Comparison of ENCODE assay signal across 8 cellular contexts in the genomic region with DNA sequence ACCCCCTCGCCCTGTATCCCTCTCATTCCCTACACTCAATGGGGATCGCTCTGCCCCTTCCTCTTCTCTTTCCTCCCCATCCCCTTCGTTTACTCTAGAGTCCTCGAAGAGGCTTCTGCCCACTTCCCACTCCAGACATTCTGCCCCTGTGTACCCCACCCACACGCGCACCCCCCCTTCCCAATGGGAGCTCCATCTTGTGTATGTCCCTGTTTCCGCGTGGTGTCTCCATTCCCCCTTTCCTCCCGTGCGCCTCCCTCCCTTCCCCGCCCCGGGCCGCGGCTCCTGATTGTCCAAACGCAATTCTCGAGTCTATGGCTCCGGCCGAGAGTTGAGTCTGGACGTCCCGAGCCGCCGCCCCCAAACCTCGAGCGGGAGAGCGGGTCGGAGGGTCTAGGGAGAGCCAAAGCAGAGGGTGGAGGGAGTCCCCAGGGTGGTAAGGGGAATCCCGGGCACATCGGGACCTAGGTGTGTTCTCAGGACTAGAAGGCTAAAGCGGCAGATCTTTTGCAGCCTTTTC. TPM values are rescaled to one million over a fixed set of nuclear protein-coding genes. Genes with fewer than 3 reads are reported as not detected.
DNase-seq lines count a peak whose midpoint lies in the region; ATAC-seq and TF ChIP-seq lines count a peak whose summit lies in the region.

No MANE protein-coding gene starts in this region.

- H3K27ac ChIP-seq in foreskin keratinocyte = peak overlapping the region; percentile 81
- peak overlapping the region; percentile 79 for H3K27ac ChIP-seq in neuronal stem cell (replicated peaks; ENCODE audit: low read length)

- H3K9me3 ChIP-seq in neuronal stem cell (replicated peaks in 1 of 2; ENCODE audit: control insufficient read depth in 2 of 2, insufficient read depth in 1 of 2, low read depth in 1 of 2, low read length in 2 of 2) = no peaks in the 10 kb centered on the region

- no CpG with 5 or more reads among the region's 29 CpGs for WGBS in neuronal stem cell (ENCODE audit: extremely low coverage in 2 of 2, insufficient read length in 2 of 2, insufficient replicate concordance in 1 of 2), 2 donors

- ATAC-seq in foreskin keratinocyte = no peak
- no peak for ATAC-seq in HG03045 (IDR thresholded peaks at IDR 0.05; ENCODE audit: unreplicated experiment)
- ATAC-seq in GM21515 (IDR thresholded peaks at IDR 0.05; ENCODE audit: unreplicated experiment) = no peak

- H3K4me1 ChIP-seq in foreskin keratinocyte (peaks cover 22% of the 10 kb centered on the region), neuronal stem cell (ENCODE audit: control insufficient read depth in 2 of 2, insufficient read depth in 1 of 2, low read depth in 1 of 2, low read length in 2 of 2) (peaks cover 26 to 46% of the 10 kb centered on the region in 2 donors)

- peak overlapping the region; percentile 84 for H3K27ac Mint-ChIP-seq in activated CD4-positive, alpha-beta memory T cell treated with anti-CD3 and anti-CD28 coated beads for 36 hours

- DNase-seq in AG08396 (ENCODE audit: low spot score) = peak; percentile 73
- peak; percentile 55 for DNase-seq in HCEC 1CT
- DNase-seq in activated CD4-positive, alpha-beta memory T cell treated with anti-CD3 and anti-CD28 coated beads for 36 hours = peak; percentile 30
- peak in 1 of 2 donors; percentile 22 for DNase-seq in foreskin keratinocyte
- DNase-seq in neuronal stem cell (ENCODE audit: low spot score) = no peak
- no peak for DNase-seq in SHP77 (lab: John Stamatoyannopoulos, UW)

- POLR2A ChIA-PET in activated CD4-positive, alpha-beta memory T cell treated with anti-CD3 and anti-CD28 coated beads for 36 hours (lab: Charles Lee) = interaction anchor here (1.3 to 2.0 kb wide), 3 partner anchors 8 to 41 kb away, joined by 5 to 9 read pairs (median 8); no protein-coding TSS in a partner anchor

- H3K27me3 Mint-ChIP-seq in activated CD4-positive, alpha-beta memory T cell treated with anti-CD3 and anti-CD28 coated beads for 36 hours = peaks cover 3% of the 10 kb centered on the region

- peak overlapping the region; percentile 94 for H2AK5ac ChIP-seq in neuronal stem cell (ENCODE audit: low read depth, low read length)

- peak overlapping the region; percentile 80 for H3K4ac ChIP-seq in neuronal stem cell (ENCODE audit: low read length)

- TF ChIP-seq CTCF in foreskin keratinocyte (conservative IDR thresholded peaks at IDR 0.05) = no peak

- H3K9ac ChIP-seq in neuronal stem cell (ENCODE audit: low read depth, low read length, poor library complexity) = peak overlapping the region; percentile 94

- H3K4me2 ChIP-seq in neuronal stem cell (ENCODE audit: insufficient read depth, low read length, poor library complexity, severe bottlenecking) = peak overlapping the region; percentile 84

- peaks cover 44% of the 10 kb centered on the region for H3K36me3 Mint-ChIP-seq in activated CD4-positive, alpha-beta memory T cell treated with anti-CD3 and anti-CD28 coated beads for 36 hours

- peak overlapping the region; percentile 88 for H3K4me3 Mint-ChIP-seq in activated CD4-positive, alpha-beta memory T cell treated with anti-CD3 and anti-CD28 coated beads for 36 hours

- H3K4me1 Mint-ChIP-seq in activated CD4-positive, alpha-beta memory T cell treated with anti-CD3 and anti-CD28 coated beads for 36 hours (ENCODE audit: low read depth) = peaks cover 57% of the 10 kb centered on the region

- H2AFZ ChIP-seq in neuronal stem cell (ENCODE audit: low read length) = no peak overlapping the region

- peak overlapping the region; percentile 82 for H4K91ac ChIP-seq in neuronal stem cell (ENCODE audit: low read depth, low read length, poor library complexity)

- peak overlapping the region; percentile 99 for H3K18ac ChIP-seq in neuronal stem cell (ENCODE audit: low read length)

- H3K36me3 ChIP-seq in neuronal stem cell (replicated peaks in 1 of 2; ENCODE audit: control insufficient read depth in 2 of 2, insufficient read depth in 2 of 2, low read length in 2 of 2) = peaks cover 28 to 54% of the 10 kb centered on the region in 2 donors

- H3K4me3 ChIP-seq in neuronal stem cell (ENCODE audit: low read length in 2 of 2) = peak overlapping the region; percentile 80 to 98

- no peaks in the 10 kb centered on the region for H3K9me3 Mint-ChIP-seq in activated CD4-positive, alpha-beta memory T cell treated with anti-CD3 and anti-CD28 coated beads for 36 hours

- H2BK5ac ChIP-seq in neuronal stem cell (ENCODE audit: low read length) = peak overlapping the region; percentile 95

- H3K27me3 ChIP-seq in foreskin keratinocyte (no peaks in the 10 kb centered on the region), neuronal stem cell (ENCODE audit: control insufficient read depth in 3 of 3, insufficient read depth in 3 of 3, low read depth in 1 of 3, low read length in 3 of 3) (no peaks in the 10 kb centered on the region)

- peak overlapping the region; percentile 93 for H2BK15ac ChIP-seq in neuronal stem cell (ENCODE audit: low read length)

- CTCF ChIA-PET in activated CD4-positive, alpha-beta memory T cell treated with anti-CD3 and anti-CD28 coated beads for 36 hours (lab: Charles Lee) = interaction anchor here (1.3 to 2.9 kb wide), 5 partner anchors 9 to 223 kb away, joined by 4 to 21 read pairs (median 5); partner anchors contain the start of gene RGL2

- peak overlapping the region; percentile 99 for H3K23ac ChIP-seq in neuronal stem cell (ENCODE audit: low read depth, low read length, poor library complexity)

- peak overlapping the region; percentile 93 for H2BK120ac ChIP-seq in neuronal stem cell (ENCODE audit: low read depth, low read length)

- H4K8ac ChIP-seq in neuronal stem cell (ENCODE audit: low read depth, low read length) = no peak overlapping the region

- peaks cover 4% of the 10 kb centered on the region for H3K79me1 ChIP-seq in neuronal stem cell (ENCODE audit: low read depth, low read length)

- intact Hi-C loops in activated CD4-positive, alpha-beta memory T cell treated with anti-CD3 and anti-CD28 coated beads for 36 hours (cut with micrococcal nuclease) = loop anchor here (5.0 kb wide), 1 partner anchor 365 kb away; the partner anchor contains the start of gene PSMB8

- peak overlapping the region; percentile 95 for H2BK12ac ChIP-seq in neuronal stem cell (ENCODE audit: low read length)

- peak overlapping the region; percentile 86 for H3K14ac ChIP-seq in neuronal stem cell (ENCODE audit: low read length)

RNA-seq across cellular contexts. Expression of gene RING1, which starts 0.7 kb away (rescaled TPM):
- 10 to 100 TPM; 25.4 to 28.4 TPM for total RNA-seq in activated CD4-positive, alpha-beta memory T cell treated with anti-CD3 and anti-CD28 coated beads for 36 hours
- 35.3 and 37.1 TPM in 2 replicates for total RNA-seq in foreskin keratinocyte
- polyA plus RNA-seq in foreskin keratinocyte = 47.6 and 48.9 TPM in 2 replicates
- 47.3 TPM for polyA plus RNA-seq in neuronal stem cell (2013, experiment 1 of 2)
- 47.9 TPM for polyA plus RNA-seq in neuronal stem cell (2013, experiment 2 of 2)

RNA-seq across cellular contexts. Expression of gene HSD17B8, which starts 3.2 kb away (rescaled TPM):
- 10 to 100 TPM; 35.3 to 36.1 TPM for total RNA-seq in activated CD4-positive, alpha-beta memory T cell treated with anti-CD3 and anti-CD28 coated beads for 36 hours
- total RNA-seq in foreskin keratinocyte = 16.7 and 18.2 TPM in 2 replicates
- polyA plus RNA-seq in foreskin keratinocyte = 24.1 and 26.2 TPM in 2 replicates
- polyA plus RNA-seq in neuronal stem cell (2013, experiment 1 of 2) = 8.2 TPM
- polyA plus RNA-seq in neuronal stem cell (2013, experiment 2 of 2) = 8.3 TPM

RNA-seq across cellular contexts. Expression of gene SLC39A7, which starts 7.0 kb away (rescaled TPM):
- 10 to 100 TPM; 42.0 to 45.7 TPM for total RNA-seq in activated CD4-positive, alpha-beta memory T cell treated with anti-CD3 and anti-CD28 coated beads for 36 hours
- 72.4 TPM in 2 replicates for total RNA-seq in foreskin keratinocyte
- 93.2 and 101 TPM in 2 replicates for polyA plus RNA-seq in foreskin keratinocyte
- polyA plus RNA-seq in neuronal stem cell (2013, experiment 1 of 2) = 42.0 TPM
- 40.1 TPM for polyA plus RNA-seq in neuronal stem cell (2013, experiment 2 of 2)

RNA-seq across cellular contexts. Expression of gene RXRB, which starts 7.2 kb away (rescaled TPM):
- 10 to 100 TPM; 40.9 to 41.4 TPM for total RNA-seq in activated CD4-positive, alpha-beta memory T cell treated with anti-CD3 and anti-CD28 coated beads for 36 hours
- 18.3 and 23.3 TPM in 2 replicates for total RNA-seq in foreskin keratinocyte
- polyA plus RNA-seq in foreskin keratinocyte = 23.4 and 27.8 TPM in 2 replicates
- 18.7 TPM for polyA plus RNA-seq in neuronal stem cell (2013, experiment 1 of 2)
- 18.1 TPM for polyA plus RNA-seq in neuronal stem cell (2013, experiment 2 of 2)

RNA-seq across cellular contexts. Expression of gene COL11A2, which starts 15.4 kb away (rescaled TPM):
- total RNA-seq in activated CD4-positive, alpha-beta memory T cell treated with anti-CD3 and anti-CD28 coated beads for 36 hours = 1 to 10 TPM in 1 of 2 experiments, under 1 TPM in 1; 0.69 to 1.0 TPM
- 0.07 and 0.18 TPM in 2 replicates for total RNA-seq in foreskin keratinocyte
- polyA plus RNA-seq in foreskin keratinocyte = 0.13 and 0.16 TPM in 2 replicates
- 0.86 TPM for polyA plus RNA-seq in neuronal stem cell (2013, experiment 1 of 2)
- 0.82 TPM for polyA plus RNA-seq in neuronal stem cell (2013, experiment 2 of 2)

Comparison
In these comparisons a context has a peak if more than half of its experiments do, and no peak if none do; other contexts are left out.
1. DNase-seq: peak in AG08396 (single experiment), HCEC 1CT (single experiment) and activated CD4-positive, alpha-beta memory T cell treated with anti-CD3 and anti-CD28 coated beads for 36 hours (single experiment); none in neuronal stem cell (single experiment) and SHP77 (0 of 2).